In genomic region chr2:218282173-218282991, GRCh38 we compare ENCODE assay signal across 8 cellular contexts. TPM values are rescaled to one million over a fixed set of nuclear protein-coding genes. Genes with fewer than 3 reads are reported as not detected.
DNase-seq lines count a peak whose midpoint lies in the region; ATAC-seq and TF ChIP-seq lines count a peak whose summit lies in the region.

No MANE protein-coding gene starts in this region.

- H3K27ac ChIP-seq in colonic mucosa (peak overlapping the region; percentile 18), vagina (peak overlapping the region; percentile 100)

- intact Hi-C loops in colonic mucosa (cut with DNase I) = no loop called here
- intact Hi-C loops in vagina (cut with DNase I) = no loop called here

- peaks cover 48% of the 10 kb centered on the region for H3K4me1 Mint-ChIP-seq in activated naive CD4-positive, alpha-beta T cell treated with anti-CD3 and anti-CD28 coated beads, Interleukin-2, amount 10 ng/mL, durations not matched to agents 7 days and 5 days

- peak overlapping the region; percentile 60 for H3K27ac Mint-ChIP-seq in activated naive CD4-positive, alpha-beta T cell treated with anti-CD3 and anti-CD28 coated beads, Interleukin-2, amount 10 ng/mL, durations not matched to agents 7 days and 5 days

- no peaks in the 10 kb centered on the region for H3K9me3 Mint-ChIP-seq in activated naive CD4-positive, alpha-beta T cell treated with anti-CD3 and anti-CD28 coated beads, Interleukin-2, amount 10 ng/mL, durations not matched to agents 7 days and 5 days

- no peak for DNase-seq in activated naive CD4-positive, alpha-beta T cell treated with anti-CD3 and anti-CD28 coated beads, Interleukin-2, amount 10 ng/mL, durations not matched to agents 7 days and 5 days
- DNase-seq in activated naive CD4-positive, alpha-beta T cell treated with Interleukin-2 at 50 U/mL for 16 hours = no peak
- no peak for DNase-seq in colonic mucosa
- DNase-seq in vagina (ENCODE audit: extremely low spot score in 2 of 2) = no peak

- no peak overlapping the region for H3K4me3 ChIP-seq in colonic mucosa
- no peak overlapping the region for H3K4me3 ChIP-seq in mucosa of stomach (ENCODE audit: low read length)
- peak overlapping the region; percentile 11 to 12 for H3K4me3 ChIP-seq in vagina

- H3K4me1 ChIP-seq in colonic mucosa (peaks cover 25% of the 10 kb centered on the region), mucosa of stomach (ENCODE audit: control insufficient read depth, insufficient read depth, low read length) (peaks cover 69% of the 10 kb centered on the region), vagina (peaks cover 91% of the 10 kb centered on the region)

- TF ChIP-seq POLR2A in vagina (IDR thresholded peaks at IDR 0.05) (no peak), GM18505 (IDR thresholded peaks at IDR 0.05; ENCODE audit: borderline replicate concordance, extremely low read depth, insufficient read depth, insufficient read length) (no peak)

- H3K27me3 ChIP-seq in colonic mucosa = no peaks in the 10 kb centered on the region
- H3K27me3 ChIP-seq in mucosa of stomach (ENCODE audit: control insufficient read depth, insufficient read depth, low read length) = no peaks in the 10 kb centered on the region
- no peaks in the 10 kb centered on the region for H3K27me3 ChIP-seq in vagina

- H3K36me3 Mint-ChIP-seq in activated naive CD4-positive, alpha-beta T cell treated with anti-CD3 and anti-CD28 coated beads, Interleukin-2, amount 10 ng/mL, durations not matched to agents 7 days and 5 days = peaks cover 41% of the 10 kb centered on the region

- TF ChIP-seq CTCF in colonic mucosa (IDR thresholded peaks at IDR 0.05) (no peak), vagina (IDR thresholded peaks at IDR 0.05) (no peak)

- CTCF ChIA-PET in activated naive CD4-positive, alpha-beta T cell treated with anti-CD3 and anti-CD28 coated beads, Interleukin-2, amount 10 ng/mL, durations not matched to agents 7 days and 5 days (lab: Charles Lee) = interaction anchor here (15.2 kb wide), 1 partner anchor 9 kb away, joined by 195 read pairs; the partner anchor contains the start of genes AAMP and PNKD

- H3K9me3 ChIP-seq in colonic mucosa = no peaks in the 10 kb centered on the region
- H3K9me3 ChIP-seq in mucosa of stomach (ENCODE audit: control insufficient read depth, low read length) = no peaks in the 10 kb centered on the region
- no peaks in the 10 kb centered on the region for H3K9me3 ChIP-seq in vagina

- H3K9ac ChIP-seq in colonic mucosa (ENCODE audit: low read depth in 2 of 2, low read length in 2 of 2) (peak overlapping the region; percentile 38 to 58), mucosa of stomach (ENCODE audit: low read length) (peak overlapping the region; percentile 61)

- no peaks in the 10 kb centered on the region for H3K27me3 Mint-ChIP-seq in activated naive CD4-positive, alpha-beta T cell treated with anti-CD3 and anti-CD28 coated beads, Interleukin-2, amount 10 ng/mL, durations not matched to agents 7 days and 5 days

- no peak overlapping the region for H3K4me3 Mint-ChIP-seq in activated naive CD4-positive, alpha-beta T cell treated with anti-CD3 and anti-CD28 coated beads, Interleukin-2, amount 10 ng/mL, durations not matched to agents 7 days and 5 days

- H3K36me3 ChIP-seq in colonic mucosa = peaks cover 33% of the 10 kb centered on the region
- peaks cover 64% of the 10 kb centered on the region for H3K36me3 ChIP-seq in mucosa of stomach (ENCODE audit: control insufficient read depth, insufficient read depth, low read length)
- peaks cover 0 to 45% of the 10 kb centered on the region in 2 donors for H3K36me3 ChIP-seq in vagina

- ATAC-seq in HG03521 (IDR thresholded peaks at IDR 0.05; ENCODE audit: unreplicated experiment) = no peak
- ATAC-seq in GM18505 (IDR thresholded peaks at IDR 0.05; ENCODE audit: unreplicated experiment) = no peak
- ATAC-seq in HG03571 (IDR thresholded peaks at IDR 0.05; ENCODE audit: unreplicated experiment) = no peak

RNA-seq across cellular contexts. Expression of gene TMBIM1, which starts 9.9 kb away (rescaled TPM):
- 100 to 1,000 TPM; 273 to 375 TPM for total RNA-seq in colonic mucosa
- 232 TPM for total RNA-seq in vagina

RNA-seq across cellular contexts. Expression of gene PNKD, which starts 12.1 kb away (rescaled TPM):
- total RNA-seq in colonic mucosa (100 to 1,000 TPM; 109 to 136 TPM), vagina (28.7 TPM)

RNA-seq across cellular contexts. Expression of gene AAMP, which starts 12.4 kb away (rescaled TPM):
- total RNA-seq in colonic mucosa (100 to 1,000 TPM in 1 of 2 donors, 10 to 100 TPM in 1; 96.1 to 137 TPM), vagina (106 TPM)

RNA-seq across cellular contexts. Expression of gene GPBAR1, which starts 21.6 kb away (rescaled TPM):
- total RNA-seq in colonic mucosa (1 to 10 TPM; 1.1 to 1.3 TPM), vagina (8.1 TPM)

Comparison
In these comparisons a context has a peak if more than half of its experiments do, and no peak if none do; other contexts are left out.
1. H3K4me3 ChIP-seq: peak in vagina (2 of 2); none in colonic mucosa (single experiment) and mucosa of stomach (single experiment).